ENCODE assay signal across 1 cellular context in genomic region chr5:34193804-34194203, GRCh38.
TF ChIP-seq lines count a peak whose summit lies in the region.

No MANE protein-coding gene starts in this region.

TF ChIP-seq in GM12878, 131 proteins besides CTCF, POLR2A, EP300 and RAD21:
- 0 out of 2 replicates have a peak, but pooled peaks have one; percentile 4 for TF ChIP-seq NR2C1 (IDR thresholded peaks at IDR 0.05)
TF ChIP-seq in GM12878: peak in this region for 1; not testable (repeated sequence) for 130.
